1 cellular context compared by ENCODE assay signal in the genomic region with DNA sequence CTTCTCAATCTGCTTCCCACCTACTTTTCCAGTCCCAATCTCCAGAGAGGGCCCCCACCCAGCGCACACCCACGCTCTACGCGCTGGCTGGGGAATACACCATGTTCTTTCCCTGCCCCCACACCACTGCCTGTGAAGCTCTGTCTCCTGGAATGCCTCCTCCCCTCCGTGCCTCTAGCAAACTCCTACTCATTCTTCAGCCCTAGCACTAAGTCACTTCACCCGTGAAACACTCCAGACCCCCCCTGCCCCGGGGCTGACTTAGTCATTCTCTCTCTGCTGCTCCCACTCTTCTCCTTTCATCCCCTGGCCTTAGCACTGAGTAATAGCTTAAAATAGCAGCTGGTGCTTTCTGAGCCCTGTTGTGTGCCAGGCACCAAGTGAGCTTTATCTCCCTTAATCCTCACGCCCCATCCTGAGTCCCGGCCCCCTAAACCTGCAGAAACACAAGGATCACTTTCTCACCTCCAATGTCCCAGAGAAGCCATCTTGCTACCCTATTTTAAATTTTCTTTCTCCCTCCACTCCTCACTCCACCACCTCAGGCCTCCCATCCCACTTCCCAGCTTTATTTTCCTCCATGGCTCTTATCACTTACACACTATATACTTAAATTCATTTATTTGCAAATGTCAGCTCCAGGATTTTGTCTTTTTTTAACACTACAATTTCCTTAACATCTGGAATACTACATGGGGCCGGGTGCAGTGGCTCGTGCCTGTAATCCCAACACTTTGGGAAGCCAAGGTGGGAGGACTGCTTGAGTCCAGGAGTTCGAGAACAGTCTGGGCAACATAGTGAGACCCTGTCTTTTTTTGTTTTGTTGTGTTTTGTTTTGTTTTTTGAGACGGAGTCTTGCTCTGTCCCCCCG.
A peak's percentile ranks its signal among the peaks of the same experiment; 100 is the strongest.
TF ChIP-seq lines count a peak whose summit lies in the region.

No MANE protein-coding gene starts in this region.

TF ChIP-seq in HepG2, 621 proteins besides CTCF, POLR2A, EP300 and RAD21 (continued from another document and continues in another):
- TF ChIP-seq, protein P1, sequence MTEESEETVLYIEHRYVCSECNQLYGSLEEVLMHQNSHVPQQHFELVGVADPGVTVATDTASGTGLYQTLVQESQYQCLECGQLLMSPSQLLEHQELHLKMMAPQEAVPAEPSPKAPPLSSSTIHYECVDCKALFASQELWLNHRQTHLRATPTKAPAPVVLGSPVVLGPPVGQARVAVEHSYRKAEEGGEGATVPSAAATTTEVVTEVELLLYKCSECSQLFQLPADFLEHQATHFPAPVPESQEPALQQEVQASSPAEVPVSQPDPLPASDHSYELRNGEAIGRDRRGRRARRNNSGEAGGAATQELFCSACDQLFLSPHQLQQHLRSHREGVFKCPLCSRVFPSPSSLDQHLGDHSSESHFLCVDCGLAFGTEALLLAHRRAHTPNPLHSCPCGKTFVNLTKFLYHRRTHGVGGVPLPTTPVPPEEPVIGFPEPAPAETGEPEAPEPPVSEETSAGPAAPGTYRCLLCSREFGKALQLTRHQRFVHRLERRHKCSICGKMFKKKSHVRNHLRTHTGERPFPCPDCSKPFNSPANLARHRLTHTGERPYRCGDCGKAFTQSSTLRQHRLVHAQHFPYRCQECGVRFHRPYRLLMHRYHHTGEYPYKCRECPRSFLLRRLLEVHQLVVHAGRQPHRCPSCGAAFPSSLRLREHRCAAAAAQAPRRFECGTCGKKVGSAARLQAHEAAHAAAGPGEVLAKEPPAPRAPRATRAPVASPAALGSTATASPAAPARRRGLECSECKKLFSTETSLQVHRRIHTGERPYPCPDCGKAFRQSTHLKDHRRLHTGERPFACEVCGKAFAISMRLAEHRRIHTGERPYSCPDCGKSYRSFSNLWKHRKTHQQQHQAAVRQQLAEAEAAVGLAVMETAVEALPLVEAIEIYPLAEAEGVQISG (CRISPR knock-in tag; IDR thresholded peaks at IDR 0.05) = no peak
- TF ChIP-seq TAF1 (CRISPR knock-in tag; IDR thresholded peaks at IDR 0.05) (peak; percentile 29; the same call in 1 of the 2 replicates), MBNL3 (CRISPR knock-in tag; conservative IDR thresholded peaks at IDR 0.05) (no peak), RARA (CRISPR knock-in tag; IDR thresholded peaks at IDR 0.05) (0 out of 2 replicates have a peak, but pooled peaks have one; percentile 5), GATAD2A (CRISPR knock-in tag; IDR thresholded peaks at IDR 0.05) (peak; percentile 72), ZNF225 (CRISPR knock-in tag; IDR thresholded peaks at IDR 0.05) (no peak), CEBPG (CRISPR knock-in tag; IDR thresholded peaks at IDR 0.05) (no peak), ZKSCAN8 (CRISPR knock-in tag; IDR thresholded peaks at IDR 0.05; ENCODE audit: borderline replicate concordance) (no peak), SP2 (CRISPR knock-in tag; IDR thresholded peaks at IDR 0.05) (no peak), GATAD1 (CRISPR knock-in tag; IDR thresholded peaks at IDR 0.05) (no peak; the same call in 1 of the 2 replicates), ZSCAN20 (CRISPR knock-in tag; IDR thresholded peaks at IDR 0.05; ENCODE audit: borderline replicate concordance) (no peak), XRCC5 (optimal IDR thresholded peaks at IDR 0.05; ENCODE audit: low read length) (peak; percentile 62), ZBTB1 (CRISPR knock-in tag; IDR thresholded peaks at IDR 0.05; ENCODE audit: borderline replicate concordance) (no peak), RELA (CRISPR knock-in tag; IDR thresholded peaks at IDR 0.05) (0 out of 2 replicates have a peak, but pooled peaks have one; percentile 59), RFX5 (IDR thresholded peaks at IDR 0.05; ENCODE audit: low read depth, low read length) (no peak), ZBTB7B (CRISPR knock-in tag; IDR thresholded peaks at IDR 0.05) (no peak), FOXO1 (CRISPR knock-in tag; IDR thresholded peaks at IDR 0.05) (no peak), ZNF256 (CRISPR knock-in tag; conservative IDR thresholded peaks at IDR 0.05) (no peak), ZNF607 (CRISPR knock-in tag; IDR thresholded peaks at IDR 0.05; ENCODE audit: borderline replicate concordance) (no peak), IKZF4 (CRISPR knock-in tag; IDR thresholded peaks at IDR 0.05; ENCODE audit: borderline replicate concordance, low read depth, not compliant biosample characterization) (no peak), TAF15 (IDR thresholded peaks at IDR 0.05; ENCODE audit: low read depth, low read length, poor library complexity, severe bottlenecking) (no peak), ZNF337 (CRISPR knock-in tag; IDR thresholded peaks at IDR 0.05; ENCODE audit: borderline replicate concordance, low read depth) (no peak), NFATC3 (CRISPR knock-in tag; IDR thresholded peaks at IDR 0.05) (no peak), ZNF749 (CRISPR knock-in tag; IDR thresholded peaks at IDR 0.05; ENCODE audit: borderline replicate concordance) (no peak)
- TF ChIP-seq, protein P2, sequence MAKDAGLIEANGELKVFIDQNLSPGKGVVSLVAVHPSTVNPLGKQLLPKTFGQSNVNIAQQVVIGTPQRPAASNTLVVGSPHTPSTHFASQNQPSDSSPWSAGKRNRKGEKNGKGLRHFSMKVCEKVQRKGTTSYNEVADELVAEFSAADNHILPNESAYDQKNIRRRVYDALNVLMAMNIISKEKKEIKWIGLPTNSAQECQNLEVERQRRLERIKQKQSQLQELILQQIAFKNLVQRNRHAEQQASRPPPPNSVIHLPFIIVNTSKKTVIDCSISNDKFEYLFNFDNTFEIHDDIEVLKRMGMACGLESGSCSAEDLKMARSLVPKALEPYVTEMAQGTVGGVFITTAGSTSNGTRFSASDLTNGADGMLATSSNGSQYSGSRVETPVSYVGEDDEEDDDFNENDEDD (CRISPR knock-in tag; IDR thresholded peaks at IDR 0.05; ENCODE audit: borderline replicate concordance) = no peak
- TF ChIP-seq, protein P3, sequence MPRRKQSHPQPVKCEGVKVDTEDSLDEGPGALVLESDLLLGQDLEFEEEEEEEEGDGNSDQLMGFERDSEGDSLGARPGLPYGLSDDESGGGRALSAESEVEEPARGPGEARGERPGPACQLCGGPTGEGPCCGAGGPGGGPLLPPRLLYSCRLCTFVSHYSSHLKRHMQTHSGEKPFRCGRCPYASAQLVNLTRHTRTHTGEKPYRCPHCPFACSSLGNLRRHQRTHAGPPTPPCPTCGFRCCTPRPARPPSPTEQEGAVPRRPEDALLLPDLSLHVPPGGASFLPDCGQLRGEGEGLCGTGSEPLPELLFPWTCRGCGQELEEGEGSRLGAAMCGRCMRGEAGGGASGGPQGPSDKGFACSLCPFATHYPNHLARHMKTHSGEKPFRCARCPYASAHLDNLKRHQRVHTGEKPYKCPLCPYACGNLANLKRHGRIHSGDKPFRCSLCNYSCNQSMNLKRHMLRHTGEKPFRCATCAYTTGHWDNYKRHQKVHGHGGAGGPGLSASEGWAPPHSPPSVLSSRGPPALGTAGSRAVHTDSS (CRISPR knock-in tag; conservative IDR thresholded peaks at IDR 0.05) = no peak
- TF ChIP-seq, protein P4, sequence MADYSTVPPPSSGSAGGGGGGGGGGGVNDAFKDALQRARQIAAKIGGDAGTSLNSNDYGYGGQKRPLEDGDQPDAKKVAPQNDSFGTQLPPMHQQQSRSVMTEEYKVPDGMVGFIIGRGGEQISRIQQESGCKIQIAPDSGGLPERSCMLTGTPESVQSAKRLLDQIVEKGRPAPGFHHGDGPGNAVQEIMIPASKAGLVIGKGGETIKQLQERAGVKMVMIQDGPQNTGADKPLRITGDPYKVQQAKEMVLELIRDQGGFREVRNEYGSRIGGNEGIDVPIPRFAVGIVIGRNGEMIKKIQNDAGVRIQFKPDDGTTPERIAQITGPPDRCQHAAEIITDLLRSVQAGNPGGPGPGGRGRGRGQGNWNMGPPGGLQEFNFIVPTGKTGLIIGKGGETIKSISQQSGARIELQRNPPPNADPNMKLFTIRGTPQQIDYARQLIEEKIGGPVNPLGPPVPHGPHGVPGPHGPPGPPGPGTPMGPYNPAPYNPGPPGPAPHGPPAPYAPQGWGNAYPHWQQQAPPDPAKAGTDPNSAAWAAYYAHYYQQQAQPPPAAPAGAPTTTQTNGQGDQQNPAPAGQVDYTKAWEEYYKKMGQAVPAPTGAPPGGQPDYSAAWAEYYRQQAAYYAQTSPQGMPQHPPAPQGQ (CRISPR knock-in tag; IDR thresholded peaks at IDR 0.05; ENCODE audit: borderline replicate concordance) = no peak
- TF ChIP-seq, protein P5, sequence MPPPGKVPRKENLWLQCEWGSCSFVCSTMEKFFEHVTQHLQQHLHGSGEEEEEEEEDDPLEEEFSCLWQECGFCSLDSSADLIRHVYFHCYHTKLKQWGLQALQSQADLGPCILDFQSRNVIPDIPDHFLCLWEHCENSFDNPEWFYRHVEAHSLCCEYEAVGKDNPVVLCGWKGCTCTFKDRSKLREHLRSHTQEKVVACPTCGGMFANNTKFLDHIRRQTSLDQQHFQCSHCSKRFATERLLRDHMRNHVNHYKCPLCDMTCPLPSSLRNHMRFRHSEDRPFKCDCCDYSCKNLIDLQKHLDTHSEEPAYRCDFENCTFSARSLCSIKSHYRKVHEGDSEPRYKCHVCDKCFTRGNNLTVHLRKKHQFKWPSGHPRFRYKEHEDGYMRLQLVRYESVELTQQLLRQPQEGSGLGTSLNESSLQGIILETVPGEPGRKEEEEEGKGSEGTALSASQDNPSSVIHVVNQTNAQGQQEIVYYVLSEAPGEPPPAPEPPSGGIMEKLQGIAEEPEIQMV (CRISPR knock-in tag; IDR thresholded peaks at IDR 0.05; ENCODE audit: low read depth) = no peak
- TF ChIP-seq, protein P6, sequence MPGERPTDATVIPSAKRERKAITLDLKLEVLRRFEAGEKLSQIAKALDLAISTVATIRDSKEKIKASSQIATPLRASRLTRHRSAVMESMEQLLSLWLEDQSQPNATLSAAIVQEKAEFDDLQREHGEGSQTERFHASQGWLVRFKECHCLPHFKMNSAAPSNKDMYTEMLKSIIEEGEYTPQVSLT (CRISPR knock-in tag; IDR thresholded peaks at IDR 0.05; ENCODE audit: borderline replicate concordance, low read depth) = no peak
- TF ChIP-seq, protein P7, sequence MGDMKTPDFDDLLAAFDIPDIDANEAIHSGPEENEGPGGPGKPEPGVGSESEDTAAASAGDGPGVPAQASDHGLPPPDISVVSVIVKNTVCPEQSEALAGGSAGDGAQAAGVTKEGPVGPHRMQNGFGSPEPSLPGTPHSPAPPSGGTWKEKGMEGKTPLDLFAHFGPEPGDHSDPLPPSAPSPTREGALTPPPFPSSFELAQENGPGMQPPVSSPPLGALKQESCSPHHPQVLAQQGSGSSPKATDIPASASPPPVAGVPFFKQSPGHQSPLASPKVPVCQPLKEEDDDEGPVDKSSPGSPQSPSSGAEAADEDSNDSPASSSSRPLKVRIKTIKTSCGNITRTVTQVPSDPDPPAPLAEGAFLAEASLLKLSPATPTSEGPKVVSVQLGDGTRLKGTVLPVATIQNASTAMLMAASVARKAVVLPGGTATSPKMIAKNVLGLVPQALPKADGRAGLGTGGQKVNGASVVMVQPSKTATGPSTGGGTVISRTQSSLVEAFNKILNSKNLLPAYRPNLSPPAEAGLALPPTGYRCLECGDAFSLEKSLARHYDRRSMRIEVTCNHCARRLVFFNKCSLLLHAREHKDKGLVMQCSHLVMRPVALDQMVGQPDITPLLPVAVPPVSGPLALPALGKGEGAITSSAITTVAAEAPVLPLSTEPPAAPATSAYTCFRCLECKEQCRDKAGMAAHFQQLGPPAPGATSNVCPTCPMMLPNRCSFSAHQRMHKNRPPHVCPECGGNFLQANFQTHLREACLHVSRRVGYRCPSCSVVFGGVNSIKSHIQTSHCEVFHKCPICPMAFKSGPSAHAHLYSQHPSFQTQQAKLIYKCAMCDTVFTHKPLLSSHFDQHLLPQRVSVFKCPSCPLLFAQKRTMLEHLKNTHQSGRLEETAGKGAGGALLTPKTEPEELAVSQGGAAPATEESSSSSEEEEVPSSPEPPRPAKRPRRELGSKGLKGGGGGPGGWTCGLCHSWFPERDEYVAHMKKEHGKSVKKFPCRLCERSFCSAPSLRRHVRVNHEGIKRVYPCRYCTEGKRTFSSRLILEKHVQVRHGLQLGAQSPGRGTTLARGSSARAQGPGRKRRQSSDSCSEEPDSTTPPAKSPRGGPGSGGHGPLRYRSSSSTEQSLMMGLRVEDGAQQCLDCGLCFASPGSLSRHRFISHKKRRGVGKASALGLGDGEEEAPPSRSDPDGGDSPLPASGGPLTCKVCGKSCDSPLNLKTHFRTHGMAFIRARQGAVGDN (CRISPR knock-in tag; IDR thresholded peaks at IDR 0.05) = peak; percentile 39
- TF ChIP-seq, protein P8, sequence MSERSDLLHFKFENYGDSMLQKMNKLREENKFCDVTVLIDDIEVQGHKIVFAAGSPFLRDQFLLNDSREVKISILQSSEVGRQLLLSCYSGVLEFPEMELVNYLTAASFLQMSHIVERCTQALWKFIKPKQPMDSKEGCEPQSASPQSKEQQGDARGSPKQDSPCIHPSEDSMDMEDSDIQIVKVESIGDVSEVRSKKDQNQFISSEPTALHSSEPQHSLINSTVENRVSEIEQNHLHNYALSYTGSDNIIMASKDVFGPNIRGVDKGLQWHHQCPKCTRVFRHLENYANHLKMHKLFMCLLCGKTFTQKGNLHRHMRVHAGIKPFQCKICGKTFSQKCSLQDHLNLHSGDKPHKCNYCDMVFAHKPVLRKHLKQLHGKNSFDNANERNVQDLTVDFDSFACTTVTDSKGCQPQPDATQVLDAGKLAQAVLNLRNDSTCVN (CRISPR knock-in tag; IDR thresholded peaks at IDR 0.05; ENCODE audit: borderline replicate concordance) = no peak
- TF ChIP-seq, protein P9, sequence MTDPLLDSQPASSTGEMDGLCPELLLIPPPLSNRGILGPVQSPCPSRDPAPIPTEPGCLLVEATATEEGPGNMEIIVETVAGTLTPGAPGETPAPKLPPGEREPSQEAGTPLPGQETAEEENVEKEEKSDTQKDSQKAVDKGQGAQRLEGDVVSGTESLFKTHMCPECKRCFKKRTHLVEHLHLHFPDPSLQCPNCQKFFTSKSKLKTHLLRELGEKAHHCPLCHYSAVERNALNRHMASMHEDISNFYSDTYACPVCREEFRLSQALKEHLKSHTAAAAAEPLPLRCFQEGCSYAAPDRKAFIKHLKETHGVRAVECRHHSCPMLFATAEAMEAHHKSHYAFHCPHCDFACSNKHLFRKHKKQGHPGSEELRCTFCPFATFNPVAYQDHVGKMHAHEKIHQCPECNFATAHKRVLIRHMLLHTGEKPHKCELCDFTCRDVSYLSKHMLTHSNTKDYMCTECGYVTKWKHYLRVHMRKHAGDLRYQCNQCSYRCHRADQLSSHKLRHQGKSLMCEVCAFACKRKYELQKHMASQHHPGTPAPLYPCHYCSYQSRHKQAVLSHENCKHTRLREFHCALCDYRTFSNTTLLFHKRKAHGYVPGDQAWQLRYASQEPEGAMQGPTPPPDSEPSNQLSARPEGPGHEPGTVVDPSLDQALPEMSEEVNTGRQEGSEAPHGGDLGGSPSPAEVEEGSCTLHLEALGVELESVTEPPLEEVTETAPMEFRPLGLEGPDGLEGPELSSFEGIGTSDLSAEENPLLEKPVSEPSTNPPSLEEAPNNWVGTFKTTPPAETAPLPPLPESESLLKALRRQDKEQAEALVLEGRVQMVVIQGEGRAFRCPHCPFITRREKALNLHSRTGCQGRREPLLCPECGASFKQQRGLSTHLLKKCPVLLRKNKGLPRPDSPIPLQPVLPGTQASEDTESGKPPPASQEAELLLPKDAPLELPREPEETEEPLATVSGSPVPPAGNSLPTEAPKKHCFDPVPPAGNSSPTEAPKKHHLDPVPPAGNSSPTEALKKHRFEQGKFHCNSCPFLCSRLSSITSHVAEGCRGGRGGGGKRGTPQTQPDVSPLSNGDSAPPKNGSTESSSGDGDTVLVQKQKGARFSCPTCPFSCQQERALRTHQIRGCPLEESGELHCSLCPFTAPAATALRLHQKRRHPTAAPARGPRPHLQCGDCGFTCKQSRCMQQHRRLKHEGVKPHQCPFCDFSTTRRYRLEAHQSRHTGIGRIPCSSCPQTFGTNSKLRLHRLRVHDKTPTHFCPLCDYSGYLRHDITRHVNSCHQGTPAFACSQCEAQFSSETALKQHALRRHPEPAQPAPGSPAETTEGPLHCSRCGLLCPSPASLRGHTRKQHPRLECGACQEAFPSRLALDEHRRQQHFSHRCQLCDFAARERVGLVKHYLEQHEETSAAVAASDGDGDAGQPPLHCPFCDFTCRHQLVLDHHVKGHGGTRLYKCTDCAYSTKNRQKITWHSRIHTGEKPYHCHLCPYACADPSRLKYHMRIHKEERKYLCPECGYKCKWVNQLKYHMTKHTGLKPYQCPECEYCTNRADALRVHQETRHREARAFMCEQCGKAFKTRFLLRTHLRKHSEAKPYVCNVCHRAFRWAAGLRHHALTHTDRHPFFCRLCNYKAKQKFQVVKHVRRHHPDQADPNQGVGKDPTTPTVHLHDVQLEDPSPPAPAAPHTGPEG (CRISPR knock-in tag; IDR thresholded peaks at IDR 0.05) = 0 out of 2 replicates have a peak, but pooled peaks have one; percentile 25
